1 cellular context compared by ENCODE assay signal in genomic region chr22:19122752-19123492, GRCh38.
A peak's percentile ranks its signal among the peaks of the same experiment; 100 is the strongest.
TF ChIP-seq lines count a peak whose summit lies in the region.

No MANE protein-coding gene starts in this region.

TF ChIP-seq in K562, 482 proteins besides CTCF, POLR2A, EP300 and RAD21 (continued from another document):
- TF ChIP-seq, protein P1, sequence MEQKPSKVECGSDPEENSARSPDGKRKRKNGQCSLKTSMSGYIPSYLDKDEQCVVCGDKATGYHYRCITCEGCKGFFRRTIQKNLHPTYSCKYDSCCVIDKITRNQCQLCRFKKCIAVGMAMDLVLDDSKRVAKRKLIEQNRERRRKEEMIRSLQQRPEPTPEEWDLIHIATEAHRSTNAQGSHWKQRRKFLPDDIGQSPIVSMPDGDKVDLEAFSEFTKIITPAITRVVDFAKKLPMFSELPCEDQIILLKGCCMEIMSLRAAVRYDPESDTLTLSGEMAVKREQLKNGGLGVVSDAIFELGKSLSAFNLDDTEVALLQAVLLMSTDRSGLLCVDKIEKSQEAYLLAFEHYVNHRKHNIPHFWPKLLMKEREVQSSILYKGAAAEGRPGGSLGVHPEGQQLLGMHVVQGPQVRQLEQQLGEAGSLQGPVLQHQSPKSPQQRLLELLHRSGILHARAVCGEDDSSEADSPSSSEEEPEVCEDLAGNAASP (IDR thresholded peaks at IDR 0.05): no peak
- TF ChIP-seq RUNX1 (IDR thresholded peaks at IDR 0.05; ENCODE audit: low read depth) (no peak), ZNF431 (CRISPR knock-in tag; IDR thresholded peaks at IDR 0.05) (no peak), ZNF12 (CRISPR knock-in tag; IDR thresholded peaks at IDR 0.05) (no peak), ZFPM2 (CRISPR knock-in tag; IDR thresholded peaks at IDR 0.05) (peak; percentile 84), ZNF778 (CRISPR knock-in tag; IDR thresholded peaks at IDR 0.05) (no peak), RAD51 (IDR thresholded peaks at IDR 0.05; ENCODE audit: borderline replicate concordance, low read depth) (peak; percentile 25; the same call in 1 of the 2 replicates)
- TF ChIP-seq, protein P2, sequence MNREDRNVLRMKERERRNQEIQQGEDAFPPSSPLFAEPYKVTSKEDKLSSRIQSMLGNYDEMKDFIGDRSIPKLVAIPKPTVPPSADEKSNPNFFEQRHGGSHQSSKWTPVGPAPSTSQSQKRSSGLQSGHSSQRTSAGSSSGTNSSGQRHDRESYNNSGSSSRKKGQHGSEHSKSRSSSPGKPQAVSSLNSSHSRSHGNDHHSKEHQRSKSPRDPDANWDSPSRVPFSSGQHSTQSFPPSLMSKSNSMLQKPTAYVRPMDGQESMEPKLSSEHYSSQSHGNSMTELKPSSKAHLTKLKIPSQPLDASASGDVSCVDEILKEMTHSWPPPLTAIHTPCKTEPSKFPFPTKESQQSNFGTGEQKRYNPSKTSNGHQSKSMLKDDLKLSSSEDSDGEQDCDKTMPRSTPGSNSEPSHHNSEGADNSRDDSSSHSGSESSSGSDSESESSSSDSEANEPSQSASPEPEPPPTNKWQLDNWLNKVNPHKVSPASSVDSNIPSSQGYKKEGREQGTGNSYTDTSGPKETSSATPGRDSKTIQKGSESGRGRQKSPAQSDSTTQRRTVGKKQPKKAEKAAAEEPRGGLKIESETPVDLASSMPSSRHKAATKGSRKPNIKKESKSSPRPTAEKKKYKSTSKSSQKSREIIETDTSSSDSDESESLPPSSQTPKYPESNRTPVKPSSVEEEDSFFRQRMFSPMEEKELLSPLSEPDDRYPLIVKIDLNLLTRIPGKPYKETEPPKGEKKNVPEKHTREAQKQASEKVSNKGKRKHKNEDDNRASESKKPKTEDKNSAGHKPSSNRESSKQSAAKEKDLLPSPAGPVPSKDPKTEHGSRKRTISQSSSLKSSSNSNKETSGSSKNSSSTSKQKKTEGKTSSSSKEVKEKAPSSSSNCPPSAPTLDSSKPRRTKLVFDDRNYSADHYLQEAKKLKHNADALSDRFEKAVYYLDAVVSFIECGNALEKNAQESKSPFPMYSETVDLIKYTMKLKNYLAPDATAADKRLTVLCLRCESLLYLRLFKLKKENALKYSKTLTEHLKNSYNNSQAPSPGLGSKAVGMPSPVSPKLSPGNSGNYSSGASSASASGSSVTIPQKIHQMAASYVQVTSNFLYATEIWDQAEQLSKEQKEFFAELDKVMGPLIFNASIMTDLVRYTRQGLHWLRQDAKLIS (CRISPR knock-in tag; IDR thresholded peaks at IDR 0.05): no peak
